8 cellular contexts compared by ENCODE assay signal in genomic region chr16:84357191-84357651, GRCh38. TPM values are rescaled to one million over a fixed set of nuclear protein-coding genes. Genes with fewer than 3 reads are reported as not detected.
DNase-seq lines count a peak whose midpoint lies in the region; ATAC-seq lines count a peak whose summit lies in the region.

No MANE protein-coding gene starts in this region.

- H3K4me1 ChIP-seq in neuronal stem cell (ENCODE audit: control insufficient read depth in 2 of 2, insufficient read depth in 1 of 2, low read depth in 1 of 2, low read length in 2 of 2), result peaks cover 27 to 44% of the 10 kb centered on the region in 2 donors

- no peak overlapping the region for H3K4ac ChIP-seq in neuronal stem cell (ENCODE audit: low read length)

- WGBS in neuronal stem cell (ENCODE audit: extremely low coverage in 2 of 2, insufficient read length in 2 of 2, insufficient replicate concordance in 1 of 2), 2 donors, result no CpG with 5 or more reads among the region's 9 CpGs

- no peak overlapping the region for H4K91ac ChIP-seq in neuronal stem cell (ENCODE audit: low read depth, low read length, poor library complexity)

- DNase-seq in GF-D8 (lab: John Stamatoyannopoulos, UW), result peak; percentile 30
- DNase-seq in NCI-H226, result peak; percentile 35
- DNase-seq in astrocyte of the hippocampus (ENCODE audit: low read depth, low spot score), result peak; percentile 53
- no peak for DNase-seq in neuronal stem cell (ENCODE audit: low spot score)
- no peak for DNase-seq in NCI-H187 (lab: John Stamatoyannopoulos, UW)

- H3K9ac ChIP-seq in neuronal stem cell (ENCODE audit: low read depth, low read length, poor library complexity), result no peak overlapping the region

- no peak overlapping the region for H2BK15ac ChIP-seq in neuronal stem cell (ENCODE audit: low read length)

- H3K23ac ChIP-seq in neuronal stem cell (ENCODE audit: low read depth, low read length, poor library complexity), result no peak overlapping the region

- H4K8ac ChIP-seq in neuronal stem cell (ENCODE audit: low read depth, low read length), result no peak overlapping the region

- no peak overlapping the region for H2BK5ac ChIP-seq in neuronal stem cell (ENCODE audit: low read length)

- H3K27ac ChIP-seq in neuronal stem cell (replicated peaks; ENCODE audit: low read length), result no peak overlapping the region

- H3K4me3 ChIP-seq in neuronal stem cell (ENCODE audit: low read length in 2 of 2), result no peak overlapping the region

- H2BK120ac ChIP-seq in neuronal stem cell (ENCODE audit: low read depth, low read length), result no peak overlapping the region

- H3K27me3 ChIP-seq in neuronal stem cell (ENCODE audit: control insufficient read depth in 3 of 3, insufficient read depth in 3 of 3, low read depth in 1 of 3, low read length in 3 of 3), result no peaks in the 10 kb centered on the region

- H2BK12ac ChIP-seq in neuronal stem cell (ENCODE audit: low read length), result no peak overlapping the region

- ATAC-seq in HG03520 (IDR thresholded peaks at IDR 0.05; ENCODE audit: unreplicated experiment) (no peak), GM18858 (IDR thresholded peaks at IDR 0.05; ENCODE audit: unreplicated experiment) (no peak), GM21423 (IDR thresholded peaks at IDR 0.05; ENCODE audit: unreplicated experiment) (no peak)

- H3K18ac ChIP-seq in neuronal stem cell (ENCODE audit: low read length), result peak overlapping the region; percentile 78

- no peaks in the 10 kb centered on the region for H3K9me3 ChIP-seq in neuronal stem cell (replicated peaks in 1 of 2; ENCODE audit: control insufficient read depth in 2 of 2, insufficient read depth in 1 of 2, low read depth in 1 of 2, low read length in 2 of 2)

- no peaks in the 10 kb centered on the region for H3K36me3 ChIP-seq in neuronal stem cell (replicated peaks in 1 of 2; ENCODE audit: control insufficient read depth in 2 of 2, insufficient read depth in 2 of 2, low read length in 2 of 2)

- no peak overlapping the region for H3K4me2 ChIP-seq in neuronal stem cell (ENCODE audit: insufficient read depth, low read length, poor library complexity, severe bottlenecking)

- H2AK5ac ChIP-seq in neuronal stem cell (ENCODE audit: low read depth, low read length), result no peak overlapping the region

- no peaks in the 10 kb centered on the region for H3K79me1 ChIP-seq in neuronal stem cell (ENCODE audit: low read depth, low read length)

- H2AFZ ChIP-seq in neuronal stem cell (ENCODE audit: low read length), result no peak overlapping the region

- no peak overlapping the region for H3K14ac ChIP-seq in neuronal stem cell (ENCODE audit: low read length)

RNA-seq across cellular contexts. Expression of gene ATP2C2, which starts 11.1 kb away (rescaled TPM):
- polyA plus RNA-seq in neuronal stem cell (2013, experiment 1 of 2), result 0.24 TPM
- 0.47 TPM for polyA plus RNA-seq in neuronal stem cell (2013, experiment 2 of 2)

Comparison
In these comparisons a context has a peak if more than half of its experiments do, and no peak if none do; other contexts are left out.
1. DNase-seq: peak in GF-D8 (single experiment), NCI-H226 (single experiment) and astrocyte of the hippocampus (single experiment); none in neuronal stem cell (single experiment) and NCI-H187 (0 of 2).